Comparison of ENCODE assay signal across 26 cellular contexts in genomic region chr17:12739500-12739899, GRCh38. TPM values are rescaled to one million over a fixed set of nuclear protein-coding genes. Genes with fewer than 3 reads are reported as not detected.
"Had no signal": no experiment of that assay in that cellular context is flagged by ENCODE, and none has a peak within 500 bp of the region (broad histone marks: within the 10 kb centered on the region; RNA-seq: fewer than 3 reads in every experiment).

No MANE protein-coding gene starts in this region.

- H3K9me3 ChIP-seq: ascending aorta, breast epithelium, gastrocnemius medialis, heart left ventricle had no signal

- DNase-seq: activated CD4-positive, alpha-beta memory T cell treated with anti-CD3 and anti-CD28 coated beads for 36 hours; activated CD4-positive, alpha-beta T cell treated with anti-CD3 and anti-CD28 coated beads for 36 hours; activated CD4-positive, alpha-beta T cell treated with anti-CD3 and anti-CD28 coated beads, Interleukin-2, amount 10 ng/mL, durations not matched to agents 24 days and 14 days; activated CD4-positive, CD25-positive, alpha-beta regulatory T cell; activated CD4-positive, CD25-positive, alpha-beta regulatory T cell treated with anti-CD3 and anti-CD28 coated beads, Interleukin-2, amount 50 U/mL, for 72 hours; activated CD8-positive, alpha-beta memory T cell treated with anti-CD3 and anti-CD28 coated beads, Interleukin-2, amount 10 ng/mL, durations not matched to agents 7 days and 5 days; activated CD8-positive, alpha-beta memory T cell treated with anti-CD3 and anti-CD28 coated beads, Interleukin-2, amount 50 U/mL, for 4 hours; activated CD8-positive, alpha-beta T cell treated with anti-CD3 and anti-CD28 coated beads, Interleukin-2, amount 10 ng/mL, durations not matched to agents 7 days and 5 days; activated gamma-delta T cell; activated naive CD4-positive, alpha-beta T cell; activated naive CD4-positive, alpha-beta T cell treated with anti-CD3 and anti-CD28 coated beads, Interleukin-2, amount 10 ng/mL, durations not matched to agents 7 days and 5 days; activated naive CD8-positive, alpha-beta T cell treated with anti-CD3 and anti-CD28 coated beads, Interleukin-2, amount 10 ng/mL, durations not matched to agents 7 days and 5 days; activated T-cell treated with anti-CD3 and anti-CD28 coated beads, Interleukin-2, amount 50 U/mL, for 1 hour; activated T-cell treated with anti-CD3 and anti-CD28 coated beads, Interleukin-2, amount 50 U/mL, for 48 hours; cortex of kidney; dermis blood vessel endothelial cell; effector CD4-positive, alpha-beta T cell; effector memory CD8-positive, alpha-beta T cell; foreskin keratinocyte; gastrocnemius medialis; glutamatergic neuron; heart left ventricle; T-helper 2 cell had no signal

- H3K27me3 ChIP-seq: ascending aorta, breast epithelium, gastrocnemius medialis, heart left ventricle had no signal

- H3K27ac ChIP-seq: ascending aorta, breast epithelium, foreskin keratinocyte, gastrocnemius medialis had no signal

- H3K4me3 ChIP-seq: ascending aorta, breast epithelium, gastrocnemius medialis, heart left ventricle had no signal

- H3K4me1 ChIP-seq: breast epithelium, gastrocnemius medialis had no signal

- H3K36me3 ChIP-seq: breast epithelium, gastrocnemius medialis had no signal

RNA-seq across cellular contexts. Expression of gene ARHGAP44, which starts 49.8 kb away (rescaled TPM):
- total RNA-seq: activated CD4-positive, alpha-beta memory T cell treated with anti-CD3 and anti-CD28 coated beads for 36 hours; activated CD8-positive, alpha-beta memory T cell treated with anti-CD3 and anti-CD28 coated beads, Interleukin-2, amount 10 ng/mL, durations not matched to agents 7 days and 5 days; activated naive CD8-positive, alpha-beta T cell treated with anti-CD3 and anti-CD28 coated beads, Interleukin-2, amount 10 ng/mL, durations not matched to agents 7 days and 5 days; T-helper 1 cell treated with Interleukin-12 subunit alpha and Interleukin-12 subunit beta and Interleukin-4 antibody, amounts not matched to agents 30 ng/mL and 1 ng/mL, for 36 hours had no signal
